In the genomic region with DNA sequence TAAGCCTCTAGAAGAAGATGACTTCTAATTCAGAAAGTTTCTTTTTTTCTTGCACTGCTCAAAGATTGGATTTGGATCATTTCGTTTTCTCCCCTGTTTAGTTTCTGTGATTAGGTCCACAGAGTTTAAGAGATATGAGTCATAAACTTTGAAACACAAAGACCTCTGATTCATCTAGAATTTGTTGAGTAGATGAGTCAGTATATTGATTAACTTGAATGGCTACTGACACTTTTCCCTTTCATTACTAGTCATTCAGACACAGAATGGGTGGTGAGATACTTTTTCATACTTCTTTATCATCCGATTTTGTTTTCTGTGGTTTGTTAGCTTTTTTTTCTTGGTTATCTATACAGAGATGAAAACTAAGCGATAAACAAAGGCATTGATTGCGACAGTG, we compare ENCODE assay signal across 12 cellular contexts. TPM values are rescaled to one million over a fixed set of nuclear protein-coding genes. Genes with fewer than 3 reads are reported as not detected.
DNase-seq lines count a peak whose midpoint lies in the region; ATAC-seq and TF ChIP-seq lines count a peak whose summit lies in the region.
"Had no signal": no experiment of that assay in that cellular context is flagged by ENCODE, and none has a peak within 500 bp of the region (broad histone marks: within the 10 kb centered on the region; RNA-seq: fewer than 3 reads in every experiment).

No MANE protein-coding gene starts in this region.

- H3K9me3 Mint-ChIP-seq in mesothelial cell of epicardium (peaks cover 29% of the 10 kb centered on the region), HFFc6 (peaks cover 4% of the 10 kb centered on the region; the same call in 1 of the 2 replicates)
- H3K9me3 Mint-ChIP-seq in effector memory CD8-positive, alpha-beta T cell, result no peaks in the 10 kb centered on the region
- H3K9me3 Mint-ChIP-seq: brain had no signal

- H3K27ac Mint-ChIP-seq in mesothelial cell of epicardium, result no peak overlapping the region
- H3K27ac Mint-ChIP-seq in HFFc6, result no peak overlapping the region
- no peak overlapping the region for H3K27ac Mint-ChIP-seq in effector memory CD8-positive, alpha-beta T cell
- H3K27ac Mint-ChIP-seq: brain had no signal

- DNase-seq in RPMI7951 (ENCODE audit: low read depth) (peak; percentile 4), mesothelial cell of epicardium (ENCODE audit: low spot score in 2 of 2, unreplicated experiment in 2 of 2) (no peak), NCI-H69 (lab: John Stamatoyannopoulos, UW) (no peak), HFFc6 (no peak)
- DNase-seq in effector memory CD8-positive, alpha-beta T cell, result no peak
- DNase-seq: C1 segment of cervical spinal cord, left lung, trophoblast cell had no signal

- ATAC-seq in GM18508 (IDR thresholded peaks at IDR 0.05; ENCODE audit: insufficient read depth, unreplicated experiment) (peak; percentile 98), GM19455 (IDR thresholded peaks at IDR 0.05; ENCODE audit: unreplicated experiment) (peak; percentile 92), HG02970 (IDR thresholded peaks at IDR 0.05; ENCODE audit: low FRiP score, unreplicated experiment) (peak; percentile 95)
- no peak for ATAC-seq in effector memory CD8-positive, alpha-beta T cell (replicated peaks)
- ATAC-seq: left lung had no signal

- no peak for TF ChIP-seq CTCF in mesothelial cell of epicardium (IDR thresholded peaks at IDR 0.05; ENCODE audit: unreplicated experiment)
- TF ChIP-seq CTCF in HFFc6 (IDR thresholded peaks at IDR 0.05), result no peak

- H3K27me3 Mint-ChIP-seq in mesothelial cell of epicardium (ENCODE audit: low read depth) (no peaks in the 10 kb centered on the region), HFFc6 (ENCODE audit: insufficient read depth) (no peaks in the 10 kb centered on the region)
- H3K27me3 Mint-ChIP-seq in effector memory CD8-positive, alpha-beta T cell, result peaks cover 0 to 22% of the 10 kb centered on the region in 2 donors

- H3K4me3 Mint-ChIP-seq in mesothelial cell of epicardium (no peak overlapping the region), HFFc6 (no peak overlapping the region)
- H3K4me3 Mint-ChIP-seq in effector memory CD8-positive, alpha-beta T cell, result no peak overlapping the region
- H3K4me3 Mint-ChIP-seq: brain had no signal

- H3K4me1 Mint-ChIP-seq in mesothelial cell of epicardium, result no peaks in the 10 kb centered on the region
- H3K4me1 Mint-ChIP-seq in HFFc6 (ENCODE audit: low read depth), result no peaks in the 10 kb centered on the region
- H3K4me1 Mint-ChIP-seq in effector memory CD8-positive, alpha-beta T cell (ENCODE audit: low read depth in 2 of 2), result no peaks in the 10 kb centered on the region
- H3K4me1 Mint-ChIP-seq: brain had no signal

- no peaks in the 10 kb centered on the region for H3K36me3 Mint-ChIP-seq in mesothelial cell of epicardium
- H3K36me3 Mint-ChIP-seq in HFFc6 (ENCODE audit: low read depth), result no peaks in the 10 kb centered on the region
- no peaks in the 10 kb centered on the region for H3K36me3 Mint-ChIP-seq in effector memory CD8-positive, alpha-beta T cell (ENCODE audit: insufficient read depth)
- H3K36me3 Mint-ChIP-seq: brain had no signal

RNA-seq across cellular contexts. Expression of a gene that starts 34.1 kb away (rescaled TPM):
- total RNA-seq in RPMI7951 (2014; rRNA removed; shearing (Covaris generic)), result 0.68 and 1.7 TPM in 2 replicates
- 5.8 TPM in 3 replicates for total RNA-seq in mesothelial cell of epicardium
- total RNA-seq in HFFc6 (2021; fragmentation: NEBNext Ultra II Directional; extraction: Animal tissue kit (Norgen Biotek cat#: 25700)), result not detected
